Comparison of ENCODE assay signal across 11 cellular contexts in genomic region chr15:91472316-91472756, GRCh38.
A peak's percentile ranks its signal among the peaks of the same experiment; 100 is the strongest.
DNase-seq lines count a peak whose midpoint lies in the region; ATAC-seq, FAIRE-seq and TF ChIP-seq lines count a peak whose summit lies in the region.
"Had no signal": no experiment of that assay in that cellular context is flagged by ENCODE, and none has a peak within 500 bp of the region (broad histone marks: within the 10 kb centered on the region; RNA-seq: fewer than 3 reads in every experiment).

No MANE protein-coding gene starts in this region.

- 38 to 55% (median 50%) methylated on average over 3 of the region's 3 CpGs for WGBS in heart left ventricle, 4 donors

- no peaks in the 10 kb centered on the region for H3K27me3 ChIP-seq in heart left ventricle

- intact Hi-C loops in Calu3 (cut with micrococcal nuclease; ENCODE audit: unreplicated experiment): loop anchor here (10.0 kb wide), 1 partner anchor 472 kb away; no protein-coding TSS in a partner anchor
- intact Hi-C loops in activated CD4-positive, alpha-beta memory T cell treated with anti-CD3 and anti-CD28 coated beads for 36 hours (cut with micrococcal nuclease): loop anchor here (5.0 kb wide), 1 partner anchor 540 kb away; no protein-coding TSS in a partner anchor
- intact Hi-C loops in heart left ventricle (cut with DNase I): loop anchor here in 1 of 10 donors (5.0 kb wide), 1 partner anchor 50 kb away; no protein-coding TSS in a partner anchor

- no peak for DNase-seq in Calu3
- peak; percentile 45 for DNase-seq in H4 (ENCODE audit: low spot score)
- DNase-seq in activated CD4-positive, alpha-beta memory T cell treated with anti-CD3 and anti-CD28 coated beads for 36 hours: peak; percentile 41
- no peak for DNase-seq in heart left ventricle
- DNase-seq in hypothalamus (lab: John Stamatoyannopoulos, UW): no peak
- DNase-seq in NCI-H526 treated with DMSO at 0.1 percent for 48 hours (lab: John Stamatoyannopoulos, UW): no peak
- DNase-seq: GOT3, left ventricle myocardium superior, NCI-H2171 treated with DMSO at 0.1 percent for 48 hours had no signal

- BruUV-seq in Calu3 (replicated peaks; lab: Mats Ljungman, UMichigan): no TSS peak

- H3K27ac Mint-ChIP-seq in Calu3 (ENCODE audit: unreplicated experiment): peak overlapping the region; percentile 4
- peak overlapping the region; percentile 55 for H3K27ac Mint-ChIP-seq in activated CD4-positive, alpha-beta memory T cell treated with anti-CD3 and anti-CD28 coated beads for 36 hours

- no peaks in the 10 kb centered on the region for H3K36me3 ChIP-seq in heart left ventricle
- H3K36me3 ChIP-seq: gastroesophageal sphincter had no signal

- CTCF ChIA-PET in Calu3 (lab: Charles Lee): no interaction called here
- CTCF ChIA-PET in activated CD4-positive, alpha-beta memory T cell treated with anti-CD3 and anti-CD28 coated beads for 36 hours (lab: Charles Lee): interaction anchor here (0.7 kb wide), 1 partner anchor 467 kb away, joined by 3 read pairs; no protein-coding TSS in a partner anchor

- no peak for TF ChIP-seq POLR2A in heart left ventricle (IDR thresholded peaks at IDR 0.05)

- H3K27me3 Mint-ChIP-seq in Calu3 (ENCODE audit: unreplicated experiment): no peaks in the 10 kb centered on the region
- H3K27me3 Mint-ChIP-seq in activated CD4-positive, alpha-beta memory T cell treated with anti-CD3 and anti-CD28 coated beads for 36 hours: no peaks in the 10 kb centered on the region

- POLR2A ChIA-PET in activated CD4-positive, alpha-beta memory T cell treated with anti-CD3 and anti-CD28 coated beads for 36 hours (lab: Charles Lee): no interaction called here

- ATAC-seq in heart left ventricle: no peak
- ATAC-seq: gastroesophageal sphincter, left ventricle myocardium superior had no signal

- no peaks in the 10 kb centered on the region for H3K4me1 ChIP-seq in heart left ventricle
- H3K4me1 ChIP-seq: gastroesophageal sphincter had no signal

- no peak overlapping the region for H3K4me3 ChIP-seq in heart left ventricle
- H3K4me3 ChIP-seq: gastroesophageal sphincter had no signal

- H3K4me3 Mint-ChIP-seq in Calu3 (ENCODE audit: low read depth, unreplicated experiment): no peak overlapping the region
- H3K4me3 Mint-ChIP-seq in activated CD4-positive, alpha-beta memory T cell treated with anti-CD3 and anti-CD28 coated beads for 36 hours: no peak overlapping the region

- H3K9me3 ChIP-seq in heart left ventricle: no peaks in the 10 kb centered on the region
- H3K9me3 ChIP-seq: gastroesophageal sphincter had no signal

- peak overlapping the region in 1 of 12 donors; percentile 8 for H3K27ac ChIP-seq in heart left ventricle
- H3K27ac ChIP-seq: gastroesophageal sphincter had no signal

- peaks cover 21% of the 10 kb centered on the region for H3K4me1 Mint-ChIP-seq in Calu3 (ENCODE audit: low read depth, unreplicated experiment)
- peaks cover 58% of the 10 kb centered on the region for H3K4me1 Mint-ChIP-seq in activated CD4-positive, alpha-beta memory T cell treated with anti-CD3 and anti-CD28 coated beads for 36 hours (ENCODE audit: low read depth)

- no peaks in the 10 kb centered on the region for H3K36me3 Mint-ChIP-seq in Calu3 (ENCODE audit: insufficient read depth, unreplicated experiment)
- no peaks in the 10 kb centered on the region for H3K36me3 Mint-ChIP-seq in activated CD4-positive, alpha-beta memory T cell treated with anti-CD3 and anti-CD28 coated beads for 36 hours

- TF ChIP-seq CTCF in Calu3 (IDR thresholded peaks at IDR 0.05; ENCODE audit: unreplicated experiment) (no peak), heart left ventricle (IDR thresholded peaks at IDR 0.05) (no peak)

- peaks cover 5% of the 10 kb centered on the region for H3K9me3 Mint-ChIP-seq in Calu3 (ENCODE audit: low read depth, unreplicated experiment)
- no peaks in the 10 kb centered on the region for H3K9me3 Mint-ChIP-seq in activated CD4-positive, alpha-beta memory T cell treated with anti-CD3 and anti-CD28 coated beads for 36 hours

- FAIRE-seq in islet of Langerhans (lab: Jason Lieb, UNC): peak; percentile 74

Comparison
In these comparisons a context has a peak if more than half of its experiments do, and no peak if none do; other contexts are left out.
1. DNase-seq: peak in H4 (single experiment) and activated CD4-positive, alpha-beta memory T cell treated with anti-CD3 and anti-CD28 coated beads for 36 hours (single experiment); none in Calu3 (single experiment), heart left ventricle (0 of 5), hypothalamus (0 of 51) and NCI-H526 treated with DMSO at 0.1 percent for 48 hours (single experiment).